In genomic region chr4:20432098-20432497, GRCh38 we compare ENCODE assay signal across 19 cellular contexts.
DNase-seq lines count a peak whose midpoint lies in the region; ATAC-seq and TF ChIP-seq lines count a peak whose summit lies in the region.
"Had no signal": no experiment of that assay in that cellular context is flagged by ENCODE, and none has a peak within 500 bp of the region (broad histone marks: within the 10 kb centered on the region; RNA-seq: fewer than 3 reads in every experiment).

No MANE protein-coding gene starts in this region.

- H3K4me2 ChIP-seq in fibroblast of lung (ENCODE audit: extremely low read depth, insufficient read depth, low read length) (peak overlapping the region; percentile 60), neural progenitor cell (peak overlapping the region; percentile 60)

- peaks cover 2% of the 10 kb centered on the region for H3K9me3 Mint-ChIP-seq in neural progenitor cell
- no peaks in the 10 kb centered on the region for H3K9me3 Mint-ChIP-seq in type B pancreatic cell
- H3K9me3 Mint-ChIP-seq in T-cell: no peaks in the 10 kb centered on the region
- H3K9me3 Mint-ChIP-seq: CD8-positive, alpha-beta memory T cell had no signal

- peaks cover 72% of the 10 kb centered on the region for H3K4me1 Mint-ChIP-seq in neural progenitor cell
- peaks cover 32% of the 10 kb centered on the region for H3K4me1 Mint-ChIP-seq in type B pancreatic cell (ENCODE audit: unreplicated experiment)
- H3K4me1 Mint-ChIP-seq in T-cell: no peaks in the 10 kb centered on the region
- H3K4me1 Mint-ChIP-seq: CD8-positive, alpha-beta memory T cell had no signal

- H3K4me3 ChIP-seq in fibroblast of lung (replicated peaks in 1 of 4; ENCODE audit: control extremely low read depth in 1 of 4, insufficient read depth in 1 of 4, low read depth in 3 of 4, low read length in 4 of 4) (no peak overlapping the region), neural progenitor cell (peak overlapping the region; percentile 18)
- H3K4me3 ChIP-seq: tibial artery had no signal

- no peak overlapping the region for H3K9ac ChIP-seq in fibroblast of lung (ENCODE audit: insufficient read depth, low read length)
- H3K9ac ChIP-seq in neural progenitor cell: no peak overlapping the region
- H3K9ac ChIP-seq: parathyroid adenoma had no signal

- H3K27ac Mint-ChIP-seq in neural progenitor cell (peak overlapping the region; percentile 95), type B pancreatic cell (peak overlapping the region; percentile 1), T-cell (no peak overlapping the region)

- peaks cover 8% of the 10 kb centered on the region for H3K4me1 ChIP-seq in fibroblast of lung (ENCODE audit: control insufficient read depth, extremely low read depth, insufficient read depth, low read length)
- H3K4me1 ChIP-seq in neural progenitor cell: peaks cover 31% of the 10 kb centered on the region
- H3K4me1 ChIP-seq: parathyroid adenoma, tibial artery had no signal

- H3K36me3 ChIP-seq in fibroblast of lung (ENCODE audit: control insufficient read depth, insufficient read depth, low read length) (no peaks in the 10 kb centered on the region), neural progenitor cell (no peaks in the 10 kb centered on the region)
- H3K36me3 ChIP-seq: adrenal gland, tibial artery had no signal

- DNase-seq in NCI-H82 treated with DMSO at 0.1 percent for 48 hours (lab: John Stamatoyannopoulos, UW; ENCODE audit: unreplicated experiment) (peak; percentile 61), fibroblast of lung (ENCODE audit: low read depth in 2 of 2) (peak in 1 of 2 donors; percentile 45), neural progenitor cell (ENCODE audit: low spot score) (peak; percentile 75), type B pancreatic cell (ENCODE audit: extremely low spot score, unreplicated experiment) (no peak), T-cell (no peak)
- DNase-seq in activated CD4-positive, alpha-beta T cell treated with anti-CD3 and anti-CD28 coated beads, Interleukin-2, amount 50 U/mL, for 48 hours: no peak
- DNase-seq: activated T-cell treated with anti-CD3 and anti-CD28 coated beads, Interleukin-2, amount 50 U/mL, for 48 hours; adrenal gland; CD8-positive, alpha-beta memory T cell; dorsolateral prefrontal cortex; foreskin keratinocyte; midbrain; MV-4-11; NCI-H2171; stimulated activated CD4-positive, alpha-beta T cell treated with anti-CD3 and anti-CD28 coated beads, Interleukin-1b, Interleukin-23, amount 100 ng/mL, for 48 hours; T-helper 9 cell; tibial artery had no signal

- no peak for TF ChIP-seq CTCF in fibroblast of lung (conservative IDR thresholded peaks at IDR 0.05 in 1 of 2, IDR thresholded peaks at IDR 0.05 in 1 of 2; ENCODE audit: low read depth in 1 of 2, low read length in 2 of 2)
- TF ChIP-seq CTCF in neural progenitor cell (IDR thresholded peaks at IDR 0.05): no peak
- TF ChIP-seq CTCF in type B pancreatic cell (conservative IDR thresholded peaks at IDR 0.05): no peak

- peaks cover 5% of the 10 kb centered on the region for H3K36me3 Mint-ChIP-seq in neural progenitor cell
- no peaks in the 10 kb centered on the region for H3K36me3 Mint-ChIP-seq in type B pancreatic cell
- no peaks in the 10 kb centered on the region for H3K36me3 Mint-ChIP-seq in T-cell
- H3K36me3 Mint-ChIP-seq: CD8-positive, alpha-beta memory T cell had no signal

- ATAC-seq in T-cell (replicated peaks in 1 of 4): no peak
- no peak for ATAC-seq in HG02798 (IDR thresholded peaks at IDR 0.05; ENCODE audit: poor library complexity, unreplicated experiment)
- ATAC-seq: foreskin keratinocyte had no signal

- H2AFZ ChIP-seq in fibroblast of lung (ENCODE audit: low read length) (peak overlapping the region; percentile 24), neural progenitor cell (replicated peaks) (no peak overlapping the region)
- H2AFZ ChIP-seq: parathyroid adenoma had no signal

- H3K27ac ChIP-seq in fibroblast of lung (ENCODE audit: insufficient read depth, low read length) (no peak overlapping the region), neural progenitor cell (peak overlapping the region; percentile 63)
- H3K27ac ChIP-seq: dorsolateral prefrontal cortex, foreskin keratinocyte, parathyroid adenoma, tibial artery had no signal

- no peaks in the 10 kb centered on the region for H3K79me2 ChIP-seq in fibroblast of lung (ENCODE audit: control insufficient read depth, insufficient read depth, low read length)
- no peaks in the 10 kb centered on the region for H3K79me2 ChIP-seq in neural progenitor cell (ENCODE audit: low read depth)
- H3K79me2 ChIP-seq: parathyroid adenoma had no signal

- POLR2A ChIA-PET in T-cell (lab: Charles Lee): no interaction called here

- H3K9me3 ChIP-seq in fibroblast of lung (ENCODE audit: control insufficient read depth, insufficient read depth, low read depth, low read length) (no peaks in the 10 kb centered on the region), neural progenitor cell (ENCODE audit: low read depth) (no peaks in the 10 kb centered on the region)
- H3K9me3 ChIP-seq: adrenal gland, tibial artery had no signal

- H3K27me3 ChIP-seq in fibroblast of lung (ENCODE audit: control insufficient read depth, insufficient read depth, low read length): no peaks in the 10 kb centered on the region
- H3K27me3 ChIP-seq in neural progenitor cell: no peaks in the 10 kb centered on the region
- H3K27me3 ChIP-seq: adrenal gland, dorsolateral prefrontal cortex, foreskin keratinocyte, tibial artery had no signal

- CTCF ChIA-PET in T-cell (lab: Charles Lee): interaction anchor here in 1 of 2 donors (0.6 kb wide), 1 partner anchor 105 kb away, joined by 6 read pairs; no protein-coding TSS in a partner anchor

- H4K20me1 ChIP-seq in fibroblast of lung (ENCODE audit: control insufficient read depth, extremely low read depth, insufficient read depth, low read length): no peaks in the 10 kb centered on the region
- peaks cover 12% of the 10 kb centered on the region for H4K20me1 ChIP-seq in neural progenitor cell (ENCODE audit: low read depth)

- no peaks in the 10 kb centered on the region for H3K27me3 Mint-ChIP-seq in neural progenitor cell (ENCODE audit: insufficient read depth, low read depth)
- no peaks in the 10 kb centered on the region for H3K27me3 Mint-ChIP-seq in type B pancreatic cell
- peaks cover 0 to 2% of the 10 kb centered on the region in 2 donors for H3K27me3 Mint-ChIP-seq in T-cell
- H3K27me3 Mint-ChIP-seq: CD8-positive, alpha-beta memory T cell had no signal

- H3K4me3 Mint-ChIP-seq in neural progenitor cell (peak overlapping the region; percentile 66), type B pancreatic cell (no peak overlapping the region), T-cell (no peak overlapping the region)
- H3K4me3 Mint-ChIP-seq: CD8-positive, alpha-beta memory T cell had no signal

- H3F3A ChIP-seq in neural progenitor cell (ENCODE audit: low read depth): peaks cover 24% of the 10 kb centered on the region

Comparison
In these comparisons a context has a peak if more than half of its experiments do, and no peak if none do; other contexts are left out.
1. DNase-seq: peak in NCI-H82 treated with DMSO at 0.1 percent for 48 hours (single experiment) and neural progenitor cell (single experiment); none in type B pancreatic cell (single experiment), T-cell (0 of 34) and activated CD4-positive, alpha-beta T cell treated with anti-CD3 and anti-CD28 coated beads, Interleukin-2, amount 50 U/mL, for 48 hours (0 of 2).
2. H3K27ac Mint-ChIP-seq: peak in neural progenitor cell (single experiment) and type B pancreatic cell (single experiment); none in T-cell (0 of 2).